In the genomic region with DNA sequence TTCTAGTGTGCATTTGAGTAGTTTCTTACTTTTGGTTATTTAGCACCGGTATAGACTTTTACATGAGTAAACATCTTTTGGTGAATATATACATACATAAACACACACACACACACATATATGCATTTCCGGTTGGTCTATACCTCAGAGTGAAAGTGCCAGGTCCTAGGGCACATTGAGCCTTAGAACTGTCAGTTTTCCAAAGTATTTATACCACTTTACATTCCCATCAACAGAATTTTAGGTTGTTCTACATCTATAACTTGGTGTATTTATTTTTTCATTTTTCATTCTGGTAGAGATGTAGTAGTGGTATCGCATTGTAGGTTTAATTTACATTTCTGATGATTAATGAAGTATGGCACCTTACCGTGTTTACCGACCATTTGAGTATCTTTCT, we compare ENCODE assay signal across 1 cellular context.
TF ChIP-seq lines count a peak whose summit lies in the region.

No MANE protein-coding gene starts in this region.

TF ChIP-seq in K562, 482 proteins besides CTCF, POLR2A, EP300 and RAD21 (continued from another document):
- TF ChIP-seq ZBTB43 (CRISPR knock-in tag; IDR thresholded peaks at IDR 0.05): no peak
- TF ChIP-seq ETS2 (tag; IDR thresholded peaks at IDR 0.05; ENCODE audit: borderline replicate concordance, poor library complexity, severe bottlenecking): no peak
- TF ChIP-seq, protein P1, sequence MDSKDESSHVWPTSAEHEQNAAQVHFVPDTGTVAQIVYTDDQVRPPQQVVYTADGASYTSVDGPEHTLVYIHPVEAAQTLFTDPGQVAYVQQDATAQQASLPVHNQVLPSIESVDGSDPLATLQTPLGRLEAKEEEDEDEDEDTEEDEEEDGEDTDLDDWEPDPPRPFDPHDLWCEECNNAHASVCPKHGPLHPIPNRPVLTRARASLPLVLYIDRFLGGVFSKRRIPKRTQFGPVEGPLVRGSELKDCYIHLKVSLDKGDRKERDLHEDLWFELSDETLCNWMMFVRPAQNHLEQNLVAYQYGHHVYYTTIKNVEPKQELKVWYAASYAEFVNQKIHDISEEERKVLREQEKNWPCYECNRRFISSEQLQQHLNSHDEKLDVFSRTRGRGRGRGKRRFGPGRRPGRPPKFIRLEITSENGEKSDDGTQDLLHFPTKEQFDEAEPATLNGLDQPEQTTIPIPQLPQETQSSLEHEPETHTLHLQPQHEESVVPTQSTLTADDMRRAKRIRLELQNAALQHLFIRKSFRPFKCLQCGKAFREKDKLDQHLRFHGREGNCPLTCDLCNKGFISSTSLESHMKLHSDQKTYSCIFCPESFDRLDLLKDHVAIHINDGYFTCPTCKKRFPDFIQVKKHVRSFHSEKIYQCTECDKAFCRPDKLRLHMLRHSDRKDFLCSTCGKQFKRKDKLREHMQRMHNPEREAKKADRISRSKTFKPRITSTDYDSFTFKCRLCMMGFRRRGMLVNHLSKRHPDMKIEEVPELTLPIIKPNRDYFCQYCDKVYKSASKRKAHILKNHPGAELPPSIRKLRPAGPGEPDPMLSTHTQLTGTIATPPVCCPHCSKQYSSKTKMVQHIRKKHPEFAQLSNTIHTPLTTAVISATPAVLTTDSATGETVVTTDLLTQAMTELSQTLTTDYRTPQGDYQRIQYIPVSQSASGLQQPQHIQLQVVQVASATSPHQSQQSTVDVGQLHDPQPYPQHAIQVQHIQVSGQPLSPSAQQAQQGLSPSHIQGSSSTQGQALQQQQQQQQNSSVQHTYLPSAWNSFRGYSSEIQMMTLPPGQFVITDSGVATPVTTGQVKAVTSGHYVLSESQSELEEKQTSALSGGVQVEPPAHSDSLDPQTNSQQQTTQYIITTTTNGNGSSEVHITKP (IDR thresholded peaks at IDR 0.05; ENCODE audit: partially characterized antibody): no peak
- no peak for TF ChIP-seq CBFB (CRISPR knock-in tag; IDR thresholded peaks at IDR 0.05)
- TF ChIP-seq POLR2AphosphoS2 (IDR thresholded peaks at IDR 0.05; ENCODE audit: low read length): 0 out of 2 replicates have a peak, but pooled peaks have one; percentile 73
- TF ChIP-seq ZC3H4 (CRISPR knock-in tag; IDR thresholded peaks at IDR 0.05; ENCODE audit: borderline replicate concordance): no peak
- TF ChIP-seq SIN3B (IDR thresholded peaks at IDR 0.05; ENCODE audit: low read depth): no peak
- peak; percentile 82 for TF ChIP-seq EWSR1 (IDR thresholded peaks at IDR 0.05; ENCODE audit: borderline replicate concordance, low read depth, partially characterized antibody)
- TF ChIP-seq IRF2 (CRISPR knock-in tag; IDR thresholded peaks at IDR 0.05): no peak
- no peak for TF ChIP-seq KLF1 (tag; IDR thresholded peaks at IDR 0.05)
- TF ChIP-seq, protein P2, sequence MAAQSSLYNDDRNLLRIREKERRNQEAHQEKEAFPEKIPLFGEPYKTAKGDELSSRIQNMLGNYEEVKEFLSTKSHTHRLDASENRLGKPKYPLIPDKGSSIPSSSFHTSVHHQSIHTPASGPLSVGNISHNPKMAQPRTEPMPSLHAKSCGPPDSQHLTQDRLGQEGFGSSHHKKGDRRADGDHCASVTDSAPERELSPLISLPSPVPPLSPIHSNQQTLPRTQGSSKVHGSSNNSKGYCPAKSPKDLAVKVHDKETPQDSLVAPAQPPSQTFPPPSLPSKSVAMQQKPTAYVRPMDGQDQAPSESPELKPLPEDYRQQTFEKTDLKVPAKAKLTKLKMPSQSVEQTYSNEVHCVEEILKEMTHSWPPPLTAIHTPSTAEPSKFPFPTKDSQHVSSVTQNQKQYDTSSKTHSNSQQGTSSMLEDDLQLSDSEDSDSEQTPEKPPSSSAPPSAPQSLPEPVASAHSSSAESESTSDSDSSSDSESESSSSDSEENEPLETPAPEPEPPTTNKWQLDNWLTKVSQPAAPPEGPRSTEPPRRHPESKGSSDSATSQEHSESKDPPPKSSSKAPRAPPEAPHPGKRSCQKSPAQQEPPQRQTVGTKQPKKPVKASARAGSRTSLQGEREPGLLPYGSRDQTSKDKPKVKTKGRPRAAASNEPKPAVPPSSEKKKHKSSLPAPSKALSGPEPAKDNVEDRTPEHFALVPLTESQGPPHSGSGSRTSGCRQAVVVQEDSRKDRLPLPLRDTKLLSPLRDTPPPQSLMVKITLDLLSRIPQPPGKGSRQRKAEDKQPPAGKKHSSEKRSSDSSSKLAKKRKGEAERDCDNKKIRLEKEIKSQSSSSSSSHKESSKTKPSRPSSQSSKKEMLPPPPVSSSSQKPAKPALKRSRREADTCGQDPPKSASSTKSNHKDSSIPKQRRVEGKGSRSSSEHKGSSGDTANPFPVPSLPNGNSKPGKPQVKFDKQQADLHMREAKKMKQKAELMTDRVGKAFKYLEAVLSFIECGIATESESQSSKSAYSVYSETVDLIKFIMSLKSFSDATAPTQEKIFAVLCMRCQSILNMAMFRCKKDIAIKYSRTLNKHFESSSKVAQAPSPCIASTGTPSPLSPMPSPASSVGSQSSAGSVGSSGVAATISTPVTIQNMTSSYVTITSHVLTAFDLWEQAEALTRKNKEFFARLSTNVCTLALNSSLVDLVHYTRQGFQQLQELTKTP (IDR thresholded peaks at IDR 0.05; ENCODE audit: low read depth in 1 of 2, partially characterized antibody in 2 of 2): no peak
- TF ChIP-seq, protein P3, sequence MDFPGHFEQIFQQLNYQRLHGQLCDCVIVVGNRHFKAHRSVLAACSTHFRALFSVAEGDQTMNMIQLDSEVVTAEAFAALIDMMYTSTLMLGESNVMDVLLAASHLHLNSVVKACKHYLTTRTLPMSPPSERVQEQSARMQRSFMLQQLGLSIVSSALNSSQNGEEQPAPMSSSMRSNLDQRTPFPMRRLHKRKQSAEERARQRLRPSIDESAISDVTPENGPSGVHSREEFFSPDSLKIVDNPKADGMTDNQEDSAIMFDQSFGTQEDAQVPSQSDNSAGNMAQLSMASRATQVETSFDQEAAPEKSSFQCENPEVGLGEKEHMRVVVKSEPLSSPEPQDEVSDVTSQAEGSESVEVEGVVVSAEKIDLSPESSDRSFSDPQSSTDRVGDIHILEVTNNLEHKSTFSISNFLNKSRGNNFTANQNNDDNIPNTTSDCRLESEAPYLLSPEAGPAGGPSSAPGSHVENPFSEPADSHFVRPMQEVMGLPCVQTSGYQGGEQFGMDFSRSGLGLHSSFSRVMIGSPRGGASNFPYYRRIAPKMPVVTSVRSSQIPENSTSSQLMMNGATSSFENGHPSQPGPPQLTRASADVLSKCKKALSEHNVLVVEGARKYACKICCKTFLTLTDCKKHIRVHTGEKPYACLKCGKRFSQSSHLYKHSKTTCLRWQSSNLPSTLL (IDR thresholded peaks at IDR 0.05): no peak
- no peak for TF ChIP-seq ZNF695 (CRISPR knock-in tag; IDR thresholded peaks at IDR 0.05)
- no peak for TF ChIP-seq FOXO4 (CRISPR knock-in tag; IDR thresholded peaks at IDR 0.05)
TF ChIP-seq in K562: peak in this region for 2.
